1 cellular context compared by ENCODE assay signal in the genomic region with DNA sequence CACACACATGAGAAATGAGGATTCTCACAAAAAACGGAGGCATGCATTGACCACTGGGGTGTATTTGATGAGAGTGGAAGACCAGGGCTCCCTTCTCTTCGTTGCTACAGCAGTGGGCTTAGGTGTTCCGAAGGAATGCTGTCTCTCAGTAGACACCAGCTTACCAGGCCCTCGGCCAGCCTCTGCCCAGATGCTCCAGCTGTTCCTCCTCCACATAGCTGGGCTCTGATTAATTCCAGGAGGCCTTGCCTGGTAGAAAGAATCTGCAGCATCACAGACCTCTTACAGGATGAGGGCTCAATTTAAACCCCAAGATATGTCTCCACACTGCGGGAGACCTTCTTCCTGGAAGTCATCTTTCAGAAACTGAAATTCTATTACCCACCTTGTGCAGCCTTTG.
TF ChIP-seq lines count a peak whose summit lies in the region.

No MANE protein-coding gene starts in this region.

TF ChIP-seq in GM23338, 12 proteins besides CTCF, POLR2A, EP300 and RAD21 (continued from another document):
- TF ChIP-seq, protein P1, sequence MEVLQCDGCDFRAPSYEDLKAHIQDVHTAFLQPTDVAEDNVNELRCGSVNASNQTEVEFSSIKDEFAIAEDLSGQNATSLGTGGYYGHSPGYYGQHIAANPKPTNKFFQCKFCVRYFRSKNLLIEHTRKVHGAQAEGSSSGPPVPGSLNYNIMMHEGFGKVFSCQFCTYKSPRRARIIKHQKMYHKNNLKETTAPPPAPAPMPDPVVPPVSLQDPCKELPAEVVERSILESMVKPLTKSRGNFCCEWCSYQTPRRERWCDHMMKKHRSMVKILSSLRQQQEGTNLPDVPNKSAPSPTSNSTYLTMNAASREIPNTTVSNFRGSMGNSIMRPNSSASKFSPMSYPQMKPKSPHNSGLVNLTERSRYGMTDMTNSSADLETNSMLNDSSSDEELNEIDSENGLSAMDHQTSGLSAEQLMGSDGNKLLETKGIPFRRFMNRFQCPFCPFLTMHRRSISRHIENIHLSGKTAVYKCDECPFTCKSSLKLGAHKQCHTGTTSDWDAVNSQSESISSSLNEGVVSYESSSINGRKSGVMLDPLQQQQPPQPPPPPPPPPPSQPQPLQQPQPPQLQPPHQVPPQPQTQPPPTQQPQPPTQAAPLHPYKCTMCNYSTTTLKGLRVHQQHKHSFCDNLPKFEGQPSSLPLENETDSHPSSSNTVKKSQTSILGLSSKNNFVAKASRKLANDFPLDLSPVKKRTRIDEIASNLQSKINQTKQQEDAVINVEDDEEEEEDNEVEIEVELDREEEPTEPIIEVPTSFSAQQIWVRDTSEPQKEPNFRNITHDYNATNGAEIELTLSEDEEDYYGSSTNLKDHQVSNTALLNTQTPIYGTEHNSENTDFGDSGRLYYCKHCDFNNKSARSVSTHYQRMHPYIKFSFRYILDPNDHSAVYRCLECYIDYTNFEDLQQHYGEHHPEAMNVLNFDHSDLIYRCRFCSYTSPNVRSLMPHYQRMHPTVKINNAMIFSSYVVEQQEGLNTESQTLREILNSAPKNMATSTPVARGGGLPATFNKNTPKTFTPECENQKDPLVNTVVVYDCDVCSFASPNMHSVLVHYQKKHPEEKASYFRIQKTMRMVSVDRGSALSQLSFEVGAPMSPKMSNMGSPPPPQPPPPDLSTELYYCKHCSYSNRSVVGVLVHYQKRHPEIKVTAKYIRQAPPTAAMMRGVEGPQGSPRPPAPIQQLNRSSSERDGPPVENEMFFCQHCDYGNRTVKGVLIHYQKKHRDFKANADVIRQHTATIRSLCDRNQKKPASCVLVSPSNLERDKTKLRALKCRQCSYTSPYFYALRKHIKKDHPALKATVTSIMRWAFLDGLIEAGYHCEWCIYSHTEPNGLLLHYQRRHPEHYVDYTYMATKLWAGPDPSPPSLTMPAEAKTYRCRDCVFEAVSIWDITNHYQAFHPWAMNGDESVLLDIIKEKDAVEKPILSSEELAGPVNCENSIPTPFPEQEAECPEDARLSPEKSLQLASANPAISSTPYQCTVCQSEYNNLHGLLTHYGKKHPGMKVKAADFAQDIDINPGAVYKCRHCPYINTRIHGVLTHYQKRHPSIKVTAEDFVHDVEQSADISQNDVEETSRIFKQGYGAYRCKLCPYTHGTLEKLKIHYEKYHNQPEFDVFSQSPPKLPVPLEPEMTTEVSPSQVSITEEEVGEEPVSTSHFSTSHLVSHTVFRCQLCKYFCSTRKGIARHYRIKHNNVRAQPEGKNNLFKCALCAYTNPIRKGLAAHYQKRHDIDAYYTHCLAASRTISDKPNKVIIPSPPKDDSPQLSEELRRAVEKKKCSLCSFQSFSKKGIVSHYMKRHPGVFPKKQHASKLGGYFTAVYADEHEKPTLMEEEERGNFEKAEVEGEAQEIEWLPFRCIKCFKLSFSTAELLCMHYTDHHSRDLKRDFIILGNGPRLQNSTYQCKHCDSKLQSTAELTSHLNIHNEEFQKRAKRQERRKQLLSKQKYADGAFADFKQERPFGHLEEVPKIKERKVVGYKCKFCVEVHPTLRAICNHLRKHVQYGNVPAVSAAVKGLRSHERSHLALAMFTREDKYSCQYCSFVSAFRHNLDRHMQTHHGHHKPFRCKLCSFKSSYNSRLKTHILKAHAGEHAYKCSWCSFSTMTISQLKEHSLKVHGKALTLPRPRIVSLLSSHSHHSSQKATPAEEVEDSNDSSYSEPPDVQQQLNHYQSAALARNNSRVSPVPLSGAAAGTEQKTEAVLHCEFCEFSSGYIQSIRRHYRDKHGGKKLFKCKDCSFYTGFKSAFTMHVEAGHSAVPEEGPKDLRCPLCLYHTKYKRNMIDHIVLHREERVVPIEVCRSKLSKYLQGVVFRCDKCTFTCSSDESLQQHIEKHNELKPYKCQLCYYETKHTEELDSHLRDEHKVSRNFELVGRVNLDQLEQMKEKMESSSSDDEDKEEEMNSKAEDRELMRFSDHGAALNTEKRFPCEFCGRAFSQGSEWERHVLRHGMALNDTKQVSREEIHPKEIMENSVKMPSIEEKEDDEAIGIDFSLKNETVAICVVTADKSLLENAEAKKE (CRISPR knock-in tag; IDR thresholded peaks at IDR 0.05) = no peak
- TF ChIP-seq EZH2phosphoT487 (IDR thresholded peaks at IDR 0.05; ENCODE audit: unreplicated experiment) (no peak), EZH2 (IDR thresholded peaks at IDR 0.05; ENCODE audit: low read depth, unreplicated experiment) (no peak), CREB1 (CRISPR knock-in tag; IDR thresholded peaks at IDR 0.05; ENCODE audit: low read depth) (no peak), STAT1 (IDR thresholded peaks at IDR 0.05; ENCODE audit: unreplicated experiment) (no peak), POLR2AphosphoS5 (IDR thresholded peaks at IDR 0.05; ENCODE audit: low read depth) (no peak)
- TF ChIP-seq, protein P2, sequence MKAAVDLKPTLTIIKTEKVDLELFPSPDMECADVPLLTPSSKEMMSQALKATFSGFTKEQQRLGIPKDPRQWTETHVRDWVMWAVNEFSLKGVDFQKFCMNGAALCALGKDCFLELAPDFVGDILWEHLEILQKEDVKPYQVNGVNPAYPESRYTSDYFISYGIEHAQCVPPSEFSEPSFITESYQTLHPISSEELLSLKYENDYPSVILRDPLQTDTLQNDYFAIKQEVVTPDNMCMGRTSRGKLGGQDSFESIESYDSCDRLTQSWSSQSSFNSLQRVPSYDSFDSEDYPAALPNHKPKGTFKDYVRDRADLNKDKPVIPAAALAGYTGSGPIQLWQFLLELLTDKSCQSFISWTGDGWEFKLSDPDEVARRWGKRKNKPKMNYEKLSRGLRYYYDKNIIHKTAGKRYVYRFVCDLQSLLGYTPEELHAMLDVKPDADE (IDR thresholded peaks at IDR 0.05) = no peak
TF ChIP-seq in GM23338: peak in this region for 0.
